In genomic region chrX:41332988-41333743, GRCh38 we compare ENCODE assay signal across 1 cellular context.
TF ChIP-seq lines count a peak whose summit lies in the region.

No MANE protein-coding gene starts in this region.

TF ChIP-seq in HepG2, 621 proteins besides CTCF, POLR2A, EP300 and RAD21 (continued from another document and continues in another):
- TF ChIP-seq, protein P1, sequence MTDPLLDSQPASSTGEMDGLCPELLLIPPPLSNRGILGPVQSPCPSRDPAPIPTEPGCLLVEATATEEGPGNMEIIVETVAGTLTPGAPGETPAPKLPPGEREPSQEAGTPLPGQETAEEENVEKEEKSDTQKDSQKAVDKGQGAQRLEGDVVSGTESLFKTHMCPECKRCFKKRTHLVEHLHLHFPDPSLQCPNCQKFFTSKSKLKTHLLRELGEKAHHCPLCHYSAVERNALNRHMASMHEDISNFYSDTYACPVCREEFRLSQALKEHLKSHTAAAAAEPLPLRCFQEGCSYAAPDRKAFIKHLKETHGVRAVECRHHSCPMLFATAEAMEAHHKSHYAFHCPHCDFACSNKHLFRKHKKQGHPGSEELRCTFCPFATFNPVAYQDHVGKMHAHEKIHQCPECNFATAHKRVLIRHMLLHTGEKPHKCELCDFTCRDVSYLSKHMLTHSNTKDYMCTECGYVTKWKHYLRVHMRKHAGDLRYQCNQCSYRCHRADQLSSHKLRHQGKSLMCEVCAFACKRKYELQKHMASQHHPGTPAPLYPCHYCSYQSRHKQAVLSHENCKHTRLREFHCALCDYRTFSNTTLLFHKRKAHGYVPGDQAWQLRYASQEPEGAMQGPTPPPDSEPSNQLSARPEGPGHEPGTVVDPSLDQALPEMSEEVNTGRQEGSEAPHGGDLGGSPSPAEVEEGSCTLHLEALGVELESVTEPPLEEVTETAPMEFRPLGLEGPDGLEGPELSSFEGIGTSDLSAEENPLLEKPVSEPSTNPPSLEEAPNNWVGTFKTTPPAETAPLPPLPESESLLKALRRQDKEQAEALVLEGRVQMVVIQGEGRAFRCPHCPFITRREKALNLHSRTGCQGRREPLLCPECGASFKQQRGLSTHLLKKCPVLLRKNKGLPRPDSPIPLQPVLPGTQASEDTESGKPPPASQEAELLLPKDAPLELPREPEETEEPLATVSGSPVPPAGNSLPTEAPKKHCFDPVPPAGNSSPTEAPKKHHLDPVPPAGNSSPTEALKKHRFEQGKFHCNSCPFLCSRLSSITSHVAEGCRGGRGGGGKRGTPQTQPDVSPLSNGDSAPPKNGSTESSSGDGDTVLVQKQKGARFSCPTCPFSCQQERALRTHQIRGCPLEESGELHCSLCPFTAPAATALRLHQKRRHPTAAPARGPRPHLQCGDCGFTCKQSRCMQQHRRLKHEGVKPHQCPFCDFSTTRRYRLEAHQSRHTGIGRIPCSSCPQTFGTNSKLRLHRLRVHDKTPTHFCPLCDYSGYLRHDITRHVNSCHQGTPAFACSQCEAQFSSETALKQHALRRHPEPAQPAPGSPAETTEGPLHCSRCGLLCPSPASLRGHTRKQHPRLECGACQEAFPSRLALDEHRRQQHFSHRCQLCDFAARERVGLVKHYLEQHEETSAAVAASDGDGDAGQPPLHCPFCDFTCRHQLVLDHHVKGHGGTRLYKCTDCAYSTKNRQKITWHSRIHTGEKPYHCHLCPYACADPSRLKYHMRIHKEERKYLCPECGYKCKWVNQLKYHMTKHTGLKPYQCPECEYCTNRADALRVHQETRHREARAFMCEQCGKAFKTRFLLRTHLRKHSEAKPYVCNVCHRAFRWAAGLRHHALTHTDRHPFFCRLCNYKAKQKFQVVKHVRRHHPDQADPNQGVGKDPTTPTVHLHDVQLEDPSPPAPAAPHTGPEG (CRISPR knock-in tag; IDR thresholded peaks at IDR 0.05), result no peak
- TF ChIP-seq ZNF44 (CRISPR knock-in tag; IDR thresholded peaks at IDR 0.05) (no peak), SSRP1 (CRISPR knock-in tag; IDR thresholded peaks at IDR 0.05) (no peak), FOXM1 (CRISPR knock-in tag; IDR thresholded peaks at IDR 0.05) (no peak), TFAP4 (IDR thresholded peaks at IDR 0.05; ENCODE audit: borderline replicate concordance, low read depth) (no peak), ZNF616 (CRISPR knock-in tag; IDR thresholded peaks at IDR 0.05; ENCODE audit: low read depth) (no peak), ZNF646 (CRISPR knock-in tag; IDR thresholded peaks at IDR 0.05) (no peak), TFDP1 (CRISPR knock-in tag; IDR thresholded peaks at IDR 0.05; ENCODE audit: borderline replicate concordance) (peak; percentile 67; the same call in 1 of the 2 replicates), ZNF235 (CRISPR knock-in tag; IDR thresholded peaks at IDR 0.05; ENCODE audit: borderline replicate concordance) (no peak), BHLHE40 (IDR thresholded peaks at IDR 0.05; ENCODE audit: low read length) (peak; percentile 90), PHF20 (CRISPR knock-in tag; IDR thresholded peaks at IDR 0.05) (0 out of 2 replicates have a peak, but pooled peaks have one; percentile 3), ZIK1 (CRISPR knock-in tag; IDR thresholded peaks at IDR 0.05; ENCODE audit: borderline replicate concordance, low read depth) (no peak), ZFX (CRISPR knock-in tag; IDR thresholded peaks at IDR 0.05; ENCODE audit: low read depth) (peak; percentile 57), RNF2 (conservative IDR thresholded peaks at IDR 0.05; ENCODE audit: low read depth) (peak; percentile 74; the same call in 1 of the 2 replicates), HNRNPLL (IDR thresholded peaks at IDR 0.05; ENCODE audit: low read depth, low read length, poor library complexity, severe bottlenecking) (peak; percentile 49), ZNF282 (IDR thresholded peaks at IDR 0.05; ENCODE audit: partially characterized antibody) (no peak), MED13 (CRISPR knock-in tag; IDR thresholded peaks at IDR 0.05) (no peak), HCFC1 (IDR thresholded peaks at IDR 0.05; ENCODE audit: low read depth, low read length) (no peak), YY1 (IDR thresholded peaks at IDR 0.05; ENCODE audit: insufficient read depth, insufficient replicate concordance, low read depth, low read length) (peak; percentile 92), CEBPB (IDR thresholded peaks at IDR 0.05; ENCODE audit: borderline replicate concordance, low read depth, low read length) (no peak), ZNF619 (CRISPR knock-in tag; IDR thresholded peaks at IDR 0.05) (no peak)
- TF ChIP-seq, protein P2, sequence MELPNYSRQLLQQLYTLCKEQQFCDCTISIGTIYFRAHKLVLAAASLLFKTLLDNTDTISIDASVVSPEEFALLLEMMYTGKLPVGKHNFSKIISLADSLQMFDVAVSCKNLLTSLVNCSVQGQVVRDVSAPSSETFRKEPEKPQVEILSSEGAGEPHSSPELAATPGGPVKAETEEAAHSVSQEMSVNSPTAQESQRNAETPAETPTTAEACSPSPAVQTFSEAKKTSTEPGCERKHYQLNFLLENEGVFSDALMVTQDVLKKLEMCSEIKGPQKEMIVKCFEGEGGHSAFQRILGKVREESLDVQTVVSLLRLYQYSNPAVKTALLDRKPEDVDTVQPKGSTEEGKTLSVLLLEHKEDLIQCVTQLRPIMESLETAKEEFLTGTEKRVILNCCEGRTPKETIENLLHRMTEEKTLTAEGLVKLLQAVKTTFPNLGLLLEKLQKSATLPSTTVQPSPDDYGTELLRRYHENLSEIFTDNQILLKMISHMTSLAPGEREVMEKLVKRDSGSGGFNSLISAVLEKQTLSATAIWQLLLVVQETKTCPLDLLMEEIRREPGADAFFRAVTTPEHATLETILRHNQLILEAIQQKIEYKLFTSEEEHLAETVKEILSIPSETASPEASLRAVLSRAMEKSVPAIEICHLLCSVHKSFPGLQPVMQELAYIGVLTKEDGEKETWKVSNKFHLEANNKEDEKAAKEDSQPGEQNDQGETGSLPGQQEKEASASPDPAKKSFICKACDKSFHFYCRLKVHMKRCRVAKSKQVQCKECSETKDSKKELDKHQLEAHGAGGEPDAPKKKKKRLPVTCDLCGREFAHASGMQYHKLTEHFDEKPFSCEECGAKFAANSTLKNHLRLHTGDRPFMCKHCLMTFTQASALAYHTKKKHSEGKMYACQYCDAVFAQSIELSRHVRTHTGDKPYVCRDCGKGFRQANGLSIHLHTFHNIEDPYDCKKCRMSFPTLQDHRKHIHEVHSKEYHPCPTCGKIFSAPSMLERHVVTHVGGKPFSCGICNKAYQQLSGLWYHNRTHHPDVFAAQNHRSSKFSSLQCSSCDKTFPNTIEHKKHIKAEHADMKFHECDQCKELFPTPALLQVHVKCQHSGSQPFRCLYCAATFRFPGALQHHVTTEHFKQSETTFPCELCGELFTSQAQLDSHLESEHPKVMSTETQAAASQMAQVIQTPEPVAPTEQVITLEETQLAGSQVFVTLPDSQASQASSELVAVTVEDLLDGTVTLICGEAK (IDR thresholded peaks at IDR 0.05), result no peak
- TF ChIP-seq, protein P2 (CRISPR knock-in tag; IDR thresholded peaks at IDR 0.05), result no peak; the same call in 1 of the 2 replicates
- TF ChIP-seq, protein P3, sequence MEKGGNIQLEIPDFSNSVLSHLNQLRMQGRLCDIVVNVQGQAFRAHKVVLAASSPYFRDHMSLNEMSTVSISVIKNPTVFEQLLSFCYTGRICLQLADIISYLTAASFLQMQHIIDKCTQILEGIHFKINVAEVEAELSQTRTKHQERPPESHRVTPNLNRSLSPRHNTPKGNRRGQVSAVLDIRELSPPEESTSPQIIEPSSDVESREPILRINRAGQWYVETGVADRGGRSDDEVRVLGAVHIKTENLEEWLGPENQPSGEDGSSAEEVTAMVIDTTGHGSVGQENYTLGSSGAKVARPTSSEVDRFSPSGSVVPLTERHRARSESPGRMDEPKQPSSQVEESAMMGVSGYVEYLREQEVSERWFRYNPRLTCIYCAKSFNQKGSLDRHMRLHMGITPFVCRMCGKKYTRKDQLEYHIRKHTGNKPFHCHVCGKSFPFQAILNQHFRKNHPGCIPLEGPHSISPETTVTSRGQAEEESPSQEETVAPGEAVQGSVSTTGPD (CRISPR knock-in tag; IDR thresholded peaks at IDR 0.05), result no peak
- TF ChIP-seq, protein P4, sequence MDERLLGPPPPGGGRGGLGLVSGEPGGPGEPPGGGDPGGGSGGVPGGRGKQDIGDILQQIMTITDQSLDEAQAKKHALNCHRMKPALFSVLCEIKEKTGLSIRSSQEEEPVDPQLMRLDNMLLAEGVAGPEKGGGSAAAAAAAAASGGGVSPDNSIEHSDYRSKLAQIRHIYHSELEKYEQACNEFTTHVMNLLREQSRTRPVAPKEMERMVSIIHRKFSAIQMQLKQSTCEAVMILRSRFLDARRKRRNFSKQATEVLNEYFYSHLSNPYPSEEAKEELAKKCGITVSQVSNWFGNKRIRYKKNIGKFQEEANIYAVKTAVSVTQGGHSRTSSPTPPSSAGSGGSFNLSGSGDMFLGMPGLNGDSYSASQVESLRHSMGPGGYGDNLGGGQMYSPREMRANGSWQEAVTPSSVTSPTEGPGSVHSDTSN (CRISPR knock-in tag; IDR thresholded peaks at IDR 0.05), result no peak
